ENCODE assay signal across 1 cellular context in the genomic region with DNA sequence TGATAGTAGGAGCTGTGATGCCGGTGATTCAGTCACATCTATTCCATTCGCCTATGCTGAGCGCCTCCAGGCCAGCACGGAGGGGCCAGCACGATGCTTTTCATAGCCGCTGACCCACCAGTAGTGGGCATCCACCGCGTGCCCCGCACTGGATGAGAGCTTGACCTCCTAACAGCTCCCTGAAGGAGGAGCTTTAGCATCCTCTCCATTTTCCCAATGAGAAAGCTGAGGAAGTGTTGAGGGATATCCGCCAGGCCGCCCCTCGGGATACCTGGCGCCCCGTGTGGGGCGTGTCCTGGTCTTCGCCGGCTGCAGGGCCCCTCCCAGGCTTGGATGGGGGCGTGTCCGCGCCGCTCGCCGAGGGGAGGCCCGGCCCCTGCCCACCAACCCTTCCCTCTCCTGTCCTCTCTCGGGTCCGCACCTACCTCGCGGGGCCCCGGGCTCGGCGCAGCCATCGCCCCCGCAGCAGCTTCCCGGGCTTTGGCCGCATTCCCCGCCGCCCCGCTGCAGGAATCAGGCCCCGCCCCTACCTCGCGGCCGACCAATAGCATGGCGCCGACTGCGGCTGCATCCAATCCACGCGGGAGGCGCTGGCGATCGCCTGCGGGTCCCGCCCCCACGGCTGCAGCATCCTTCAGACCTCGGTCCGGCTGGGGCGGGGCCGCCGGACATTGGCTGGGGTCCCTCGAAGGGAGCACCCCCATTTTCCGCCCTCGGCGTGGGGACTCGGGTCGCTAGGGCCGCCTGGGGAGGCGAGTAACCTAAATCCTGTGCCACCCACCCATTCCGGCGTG.
TF ChIP-seq lines count a peak whose summit lies in the region.

A gene with protein sequence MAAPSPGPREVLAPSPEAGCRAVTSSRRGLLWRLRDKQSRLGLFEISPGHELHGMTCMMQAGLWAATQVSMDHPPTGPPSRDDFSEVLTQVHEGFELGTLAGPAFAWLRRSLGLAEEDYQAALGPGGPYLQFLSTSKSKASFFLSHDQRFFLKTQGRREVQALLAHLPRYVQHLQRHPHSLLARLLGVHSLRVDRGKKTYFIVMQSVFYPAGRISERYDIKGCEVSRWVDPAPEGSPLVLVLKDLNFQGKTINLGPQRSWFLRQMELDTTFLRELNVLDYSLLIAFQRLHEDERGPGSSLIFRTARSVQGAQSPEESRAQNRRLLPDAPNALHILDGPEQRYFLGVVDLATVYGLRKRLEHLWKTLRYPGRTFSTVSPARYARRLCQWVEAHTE (minus strand): TSS at position 480 of the 794 bp plus-strand sequence. CDS start 25 bp downstream, at position 455.

TF ChIP-seq in K562, 482 proteins besides CTCF, POLR2A, EP300 and RAD21 (continued from another document and continues in another):
- TF ChIP-seq, protein P1, sequence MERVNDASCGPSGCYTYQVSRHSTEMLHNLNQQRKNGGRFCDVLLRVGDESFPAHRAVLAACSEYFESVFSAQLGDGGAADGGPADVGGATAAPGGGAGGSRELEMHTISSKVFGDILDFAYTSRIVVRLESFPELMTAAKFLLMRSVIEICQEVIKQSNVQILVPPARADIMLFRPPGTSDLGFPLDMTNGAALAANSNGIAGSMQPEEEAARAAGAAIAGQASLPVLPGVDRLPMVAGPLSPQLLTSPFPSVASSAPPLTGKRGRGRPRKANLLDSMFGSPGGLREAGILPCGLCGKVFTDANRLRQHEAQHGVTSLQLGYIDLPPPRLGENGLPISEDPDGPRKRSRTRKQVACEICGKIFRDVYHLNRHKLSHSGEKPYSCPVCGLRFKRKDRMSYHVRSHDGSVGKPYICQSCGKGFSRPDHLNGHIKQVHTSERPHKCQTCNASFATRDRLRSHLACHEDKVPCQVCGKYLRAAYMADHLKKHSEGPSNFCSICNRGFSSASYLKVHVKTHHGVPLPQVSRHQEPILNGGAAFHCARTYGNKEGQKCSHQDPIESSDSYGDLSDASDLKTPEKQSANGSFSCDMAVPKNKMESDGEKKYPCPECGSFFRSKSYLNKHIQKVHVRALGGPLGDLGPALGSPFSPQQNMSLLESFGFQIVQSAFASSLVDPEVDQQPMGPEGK (CRISPR knock-in tag; IDR thresholded peaks at IDR 0.05; ENCODE audit: borderline replicate concordance) = 0 out of 2 replicates have a peak, but pooled peaks have one; percentile 21
- TF ChIP-seq SMARCA4 (IDR thresholded peaks at IDR 0.05) (no peak), PHF20 (IDR thresholded peaks at IDR 0.05; ENCODE audit: partially characterized antibody) (no peak), NFE2L1 (tag; IDR thresholded peaks at IDR 0.05; ENCODE audit: borderline replicate concordance, low read depth) (no peak), TRIM28 (IDR thresholded peaks at IDR 0.05) (no peak), FUS (optimal IDR thresholded peaks at IDR 0.05; ENCODE audit: low read depth, low read length) (peak; percentile 98), BDP1 (IDR thresholded peaks at IDR 0.05; ENCODE audit: insufficient read depth, insufficient read length) (no peak), NFIX (CRISPR knock-in tag; IDR thresholded peaks at IDR 0.05; ENCODE audit: low read depth) (no peak), ZNF316 (IDR thresholded peaks at IDR 0.05) (no peak), CSDE1 (IDR thresholded peaks at IDR 0.05) (no peak), NFATC3 (IDR thresholded peaks at IDR 0.05) (no peak), ARNT (IDR thresholded peaks at IDR 0.05) (no peak), SAP30 (IDR thresholded peaks at IDR 0.05; ENCODE audit: borderline replicate concordance, insufficient read depth, low read depth, low read length, poor library complexity, severe bottlenecking) (no peak), HDAC1 (IDR thresholded peaks at IDR 0.05) (peak in 1 of 2 experiments; percentile 44; a peak in 1 of 4 replicates), ZNF347 (CRISPR knock-in tag; IDR thresholded peaks at IDR 0.05; ENCODE audit: low read depth) (no peak), JUNB (CRISPR knock-in tag; conservative IDR thresholded peaks at IDR 0.05) (no peak), HOXB6 (CRISPR knock-in tag; IDR thresholded peaks at IDR 0.05; ENCODE audit: borderline replicate concordance) (no peak), ZNF695 (CRISPR knock-in tag; IDR thresholded peaks at IDR 0.05) (no peak), NR3C1 (CRISPR knock-in tag; IDR thresholded peaks at IDR 0.05) (no peak), PHTF2 (CRISPR knock-in tag; IDR thresholded peaks at IDR 0.05) (no peak), SRF (CRISPR knock-in tag; IDR thresholded peaks at IDR 0.05) (no peak; a peak in 1 of 4 replicates), NFIC (IDR thresholded peaks at IDR 0.05) (peak; percentile 29; the same call in 1 of the 2 replicates), ZKSCAN1 (IDR thresholded peaks at IDR 0.05; ENCODE audit: low read depth, low read length) (no peak)
- TF ChIP-seq, protein P2, sequence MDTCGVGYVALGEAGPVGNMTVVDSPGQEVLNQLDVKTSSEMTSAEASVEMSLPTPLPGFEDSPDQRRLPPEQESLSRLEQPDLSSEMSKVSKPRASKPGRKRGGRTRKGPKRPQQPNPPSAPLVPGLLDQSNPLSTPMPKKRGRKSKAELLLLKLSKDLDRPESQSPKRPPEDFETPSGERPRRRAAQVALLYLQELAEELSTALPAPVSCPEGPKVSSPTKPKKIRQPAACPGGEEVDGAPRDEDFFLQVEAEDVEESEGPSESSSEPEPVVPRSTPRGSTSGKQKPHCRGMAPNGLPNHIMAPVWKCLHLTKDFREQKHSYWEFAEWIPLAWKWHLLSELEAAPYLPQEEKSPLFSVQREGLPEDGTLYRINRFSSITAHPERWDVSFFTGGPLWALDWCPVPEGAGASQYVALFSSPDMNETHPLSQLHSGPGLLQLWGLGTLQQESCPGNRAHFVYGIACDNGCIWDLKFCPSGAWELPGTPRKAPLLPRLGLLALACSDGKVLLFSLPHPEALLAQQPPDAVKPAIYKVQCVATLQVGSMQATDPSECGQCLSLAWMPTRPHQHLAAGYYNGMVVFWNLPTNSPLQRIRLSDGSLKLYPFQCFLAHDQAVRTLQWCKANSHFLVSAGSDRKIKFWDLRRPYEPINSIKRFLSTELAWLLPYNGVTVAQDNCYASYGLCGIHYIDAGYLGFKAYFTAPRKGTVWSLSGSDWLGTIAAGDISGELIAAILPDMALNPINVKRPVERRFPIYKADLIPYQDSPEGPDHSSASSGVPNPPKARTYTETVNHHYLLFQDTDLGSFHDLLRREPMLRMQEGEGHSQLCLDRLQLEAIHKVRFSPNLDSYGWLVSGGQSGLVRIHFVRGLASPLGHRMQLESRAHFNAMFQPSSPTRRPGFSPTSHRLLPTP (IDR thresholded peaks at IDR 0.05; ENCODE audit: borderline replicate concordance, extremely low read depth, insufficient read length) = no peak
- TF ChIP-seq, protein P3, sequence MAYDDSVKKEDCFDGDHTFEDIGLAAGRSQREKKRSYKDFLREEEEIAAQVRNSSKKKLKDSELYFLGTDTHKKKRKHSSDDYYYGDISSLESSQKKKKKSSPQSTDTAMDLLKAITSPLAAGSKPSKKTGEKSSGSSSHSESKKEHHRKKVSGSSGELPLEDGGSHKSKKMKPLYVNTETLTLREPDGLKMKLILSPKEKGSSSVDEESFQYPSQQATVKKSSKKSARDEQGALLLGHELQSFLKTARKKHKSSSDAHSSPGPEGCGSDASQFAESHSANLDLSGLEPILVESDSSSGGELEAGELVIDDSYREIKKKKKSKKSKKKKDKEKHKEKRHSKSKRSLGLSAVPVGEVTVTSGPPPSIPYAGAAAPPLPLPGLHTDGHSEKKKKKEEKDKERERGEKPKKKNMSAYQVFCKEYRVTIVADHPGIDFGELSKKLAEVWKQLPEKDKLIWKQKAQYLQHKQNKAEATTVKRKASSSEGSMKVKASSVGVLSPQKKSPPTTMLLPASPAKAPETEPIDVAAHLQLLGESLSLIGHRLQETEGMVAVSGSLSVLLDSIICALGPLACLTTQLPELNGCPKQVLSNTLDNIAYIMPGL (CRISPR knock-in tag; IDR thresholded peaks at IDR 0.05) = no peak
- TF ChIP-seq, protein P4, sequence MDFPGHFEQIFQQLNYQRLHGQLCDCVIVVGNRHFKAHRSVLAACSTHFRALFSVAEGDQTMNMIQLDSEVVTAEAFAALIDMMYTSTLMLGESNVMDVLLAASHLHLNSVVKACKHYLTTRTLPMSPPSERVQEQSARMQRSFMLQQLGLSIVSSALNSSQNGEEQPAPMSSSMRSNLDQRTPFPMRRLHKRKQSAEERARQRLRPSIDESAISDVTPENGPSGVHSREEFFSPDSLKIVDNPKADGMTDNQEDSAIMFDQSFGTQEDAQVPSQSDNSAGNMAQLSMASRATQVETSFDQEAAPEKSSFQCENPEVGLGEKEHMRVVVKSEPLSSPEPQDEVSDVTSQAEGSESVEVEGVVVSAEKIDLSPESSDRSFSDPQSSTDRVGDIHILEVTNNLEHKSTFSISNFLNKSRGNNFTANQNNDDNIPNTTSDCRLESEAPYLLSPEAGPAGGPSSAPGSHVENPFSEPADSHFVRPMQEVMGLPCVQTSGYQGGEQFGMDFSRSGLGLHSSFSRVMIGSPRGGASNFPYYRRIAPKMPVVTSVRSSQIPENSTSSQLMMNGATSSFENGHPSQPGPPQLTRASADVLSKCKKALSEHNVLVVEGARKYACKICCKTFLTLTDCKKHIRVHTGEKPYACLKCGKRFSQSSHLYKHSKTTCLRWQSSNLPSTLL (IDR thresholded peaks at IDR 0.05) = peak; percentile 98
- TF ChIP-seq, protein P5, sequence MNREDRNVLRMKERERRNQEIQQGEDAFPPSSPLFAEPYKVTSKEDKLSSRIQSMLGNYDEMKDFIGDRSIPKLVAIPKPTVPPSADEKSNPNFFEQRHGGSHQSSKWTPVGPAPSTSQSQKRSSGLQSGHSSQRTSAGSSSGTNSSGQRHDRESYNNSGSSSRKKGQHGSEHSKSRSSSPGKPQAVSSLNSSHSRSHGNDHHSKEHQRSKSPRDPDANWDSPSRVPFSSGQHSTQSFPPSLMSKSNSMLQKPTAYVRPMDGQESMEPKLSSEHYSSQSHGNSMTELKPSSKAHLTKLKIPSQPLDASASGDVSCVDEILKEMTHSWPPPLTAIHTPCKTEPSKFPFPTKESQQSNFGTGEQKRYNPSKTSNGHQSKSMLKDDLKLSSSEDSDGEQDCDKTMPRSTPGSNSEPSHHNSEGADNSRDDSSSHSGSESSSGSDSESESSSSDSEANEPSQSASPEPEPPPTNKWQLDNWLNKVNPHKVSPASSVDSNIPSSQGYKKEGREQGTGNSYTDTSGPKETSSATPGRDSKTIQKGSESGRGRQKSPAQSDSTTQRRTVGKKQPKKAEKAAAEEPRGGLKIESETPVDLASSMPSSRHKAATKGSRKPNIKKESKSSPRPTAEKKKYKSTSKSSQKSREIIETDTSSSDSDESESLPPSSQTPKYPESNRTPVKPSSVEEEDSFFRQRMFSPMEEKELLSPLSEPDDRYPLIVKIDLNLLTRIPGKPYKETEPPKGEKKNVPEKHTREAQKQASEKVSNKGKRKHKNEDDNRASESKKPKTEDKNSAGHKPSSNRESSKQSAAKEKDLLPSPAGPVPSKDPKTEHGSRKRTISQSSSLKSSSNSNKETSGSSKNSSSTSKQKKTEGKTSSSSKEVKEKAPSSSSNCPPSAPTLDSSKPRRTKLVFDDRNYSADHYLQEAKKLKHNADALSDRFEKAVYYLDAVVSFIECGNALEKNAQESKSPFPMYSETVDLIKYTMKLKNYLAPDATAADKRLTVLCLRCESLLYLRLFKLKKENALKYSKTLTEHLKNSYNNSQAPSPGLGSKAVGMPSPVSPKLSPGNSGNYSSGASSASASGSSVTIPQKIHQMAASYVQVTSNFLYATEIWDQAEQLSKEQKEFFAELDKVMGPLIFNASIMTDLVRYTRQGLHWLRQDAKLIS (CRISPR knock-in tag; IDR thresholded peaks at IDR 0.05) = no peak
- TF ChIP-seq, protein P6, sequence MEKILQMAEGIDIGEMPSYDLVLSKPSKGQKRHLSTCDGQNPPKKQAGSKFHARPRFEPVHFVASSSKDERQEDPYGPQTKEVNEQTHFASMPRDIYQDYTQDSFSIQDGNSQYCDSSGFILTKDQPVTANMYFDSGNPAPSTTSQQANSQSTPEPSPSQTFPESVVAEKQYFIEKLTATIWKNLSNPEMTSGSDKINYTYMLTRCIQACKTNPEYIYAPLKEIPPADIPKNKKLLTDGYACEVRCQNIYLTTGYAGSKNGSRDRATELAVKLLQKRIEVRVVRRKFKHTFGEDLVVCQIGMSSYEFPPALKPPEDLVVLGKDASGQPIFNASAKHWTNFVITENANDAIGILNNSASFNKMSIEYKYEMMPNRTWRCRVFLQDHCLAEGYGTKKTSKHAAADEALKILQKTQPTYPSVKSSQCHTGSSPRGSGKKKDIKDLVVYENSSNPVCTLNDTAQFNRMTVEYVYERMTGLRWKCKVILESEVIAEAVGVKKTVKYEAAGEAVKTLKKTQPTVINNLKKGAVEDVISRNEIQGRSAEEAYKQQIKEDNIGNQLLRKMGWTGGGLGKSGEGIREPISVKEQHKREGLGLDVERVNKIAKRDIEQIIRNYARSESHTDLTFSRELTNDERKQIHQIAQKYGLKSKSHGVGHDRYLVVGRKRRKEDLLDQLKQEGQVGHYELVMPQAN (IDR thresholded peaks at IDR 0.05; ENCODE audit: borderline replicate concordance) = no peak
- TF ChIP-seq, protein P7, sequence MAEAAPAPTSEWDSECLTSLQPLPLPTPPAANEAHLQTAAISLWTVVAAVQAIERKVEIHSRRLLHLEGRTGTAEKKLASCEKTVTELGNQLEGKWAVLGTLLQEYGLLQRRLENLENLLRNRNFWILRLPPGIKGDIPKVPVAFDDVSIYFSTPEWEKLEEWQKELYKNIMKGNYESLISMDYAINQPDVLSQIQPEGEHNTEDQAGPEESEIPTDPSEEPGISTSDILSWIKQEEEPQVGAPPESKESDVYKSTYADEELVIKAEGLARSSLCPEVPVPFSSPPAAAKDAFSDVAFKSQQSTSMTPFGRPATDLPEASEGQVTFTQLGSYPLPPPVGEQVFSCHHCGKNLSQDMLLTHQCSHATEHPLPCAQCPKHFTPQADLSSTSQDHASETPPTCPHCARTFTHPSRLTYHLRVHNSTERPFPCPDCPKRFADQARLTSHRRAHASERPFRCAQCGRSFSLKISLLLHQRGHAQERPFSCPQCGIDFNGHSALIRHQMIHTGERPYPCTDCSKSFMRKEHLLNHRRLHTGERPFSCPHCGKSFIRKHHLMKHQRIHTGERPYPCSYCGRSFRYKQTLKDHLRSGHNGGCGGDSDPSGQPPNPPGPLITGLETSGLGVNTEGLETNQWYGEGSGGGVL (CRISPR knock-in tag; IDR thresholded peaks at IDR 0.05) = no peak
- TF ChIP-seq, protein P8, sequence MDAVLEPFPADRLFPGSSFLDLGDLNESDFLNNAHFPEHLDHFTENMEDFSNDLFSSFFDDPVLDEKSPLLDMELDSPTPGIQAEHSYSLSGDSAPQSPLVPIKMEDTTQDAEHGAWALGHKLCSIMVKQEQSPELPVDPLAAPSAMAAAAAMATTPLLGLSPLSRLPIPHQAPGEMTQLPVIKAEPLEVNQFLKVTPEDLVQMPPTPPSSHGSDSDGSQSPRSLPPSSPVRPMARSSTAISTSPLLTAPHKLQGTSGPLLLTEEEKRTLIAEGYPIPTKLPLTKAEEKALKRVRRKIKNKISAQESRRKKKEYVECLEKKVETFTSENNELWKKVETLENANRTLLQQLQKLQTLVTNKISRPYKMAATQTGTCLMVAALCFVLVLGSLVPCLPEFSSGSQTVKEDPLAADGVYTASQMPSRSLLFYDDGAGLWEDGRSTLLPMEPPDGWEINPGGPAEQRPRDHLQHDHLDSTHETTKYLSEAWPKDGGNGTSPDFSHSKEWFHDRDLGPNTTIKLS (IDR thresholded peaks at IDR 0.05; ENCODE audit: borderline replicate concordance, low read depth) = no peak
- TF ChIP-seq, protein P9, sequence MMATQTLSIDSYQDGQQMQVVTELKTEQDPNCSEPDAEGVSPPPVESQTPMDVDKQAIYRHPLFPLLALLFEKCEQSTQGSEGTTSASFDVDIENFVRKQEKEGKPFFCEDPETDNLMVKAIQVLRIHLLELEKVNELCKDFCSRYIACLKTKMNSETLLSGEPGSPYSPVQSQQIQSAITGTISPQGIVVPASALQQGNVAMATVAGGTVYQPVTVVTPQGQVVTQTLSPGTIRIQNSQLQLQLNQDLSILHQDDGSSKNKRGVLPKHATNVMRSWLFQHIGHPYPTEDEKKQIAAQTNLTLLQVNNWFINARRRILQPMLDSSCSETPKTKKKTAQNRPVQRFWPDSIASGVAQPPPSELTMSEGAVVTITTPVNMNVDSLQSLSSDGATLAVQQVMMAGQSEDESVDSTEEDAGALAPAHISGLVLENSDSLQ (IDR thresholded peaks at IDR 0.05) = no peak
